ENCODE assay signal across 16 cellular contexts in the genomic region with DNA sequence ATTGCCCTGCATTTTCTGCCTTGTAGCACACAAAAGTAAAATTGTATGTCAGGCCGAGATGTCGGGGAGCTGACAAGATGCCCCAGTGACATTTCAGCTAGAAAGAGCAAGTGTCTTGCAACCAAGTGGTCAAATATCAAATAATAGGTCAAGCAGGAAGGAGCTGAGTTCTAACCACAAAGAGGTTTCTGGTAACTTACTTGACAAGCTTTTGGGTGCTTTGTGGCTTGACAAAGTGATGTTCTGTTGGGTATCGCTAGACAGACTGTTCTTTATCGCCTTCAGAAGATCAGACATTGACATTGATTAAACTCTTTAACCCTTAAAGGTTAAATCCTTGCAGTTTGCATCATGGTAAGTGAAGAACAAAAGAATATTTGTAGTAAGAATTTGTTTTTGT.
A peak's percentile ranks its signal among the peaks of the same experiment; 100 is the strongest.
DNase-seq lines count a peak whose midpoint lies in the region; ATAC-seq and TF ChIP-seq lines count a peak whose summit lies in the region.
"Had no signal": no experiment of that assay in that cellular context is flagged by ENCODE, and none has a peak within 500 bp of the region (broad histone marks: within the 10 kb centered on the region; RNA-seq: fewer than 3 reads in every experiment).

No MANE protein-coding gene starts in this region.

- no peaks in the 10 kb centered on the region for H3K27me3 Mint-ChIP-seq in nephron progenitor cell (ENCODE audit: low read depth, poor library complexity)
- H3K27me3 Mint-ChIP-seq: CD4-positive, alpha-beta T cell had no signal

- H3K23ac ChIP-seq in IMR-90 (ENCODE audit: low read depth, low read length) (no peak overlapping the region), mesendoderm (ENCODE audit: low read length) (no peak overlapping the region)

- H4K91ac ChIP-seq in IMR-90 (ENCODE audit: insufficient read depth, low read depth, low read length), result no peak overlapping the region

- H3K9me1 ChIP-seq in IMR-90 (ENCODE audit: insufficient read depth, low read length), result no peaks in the 10 kb centered on the region

- dilution Hi-C loops in IMR-90 (cut with HindIII; ENCODE audit: low sequenced_read_pairs, unreplicated experiment), result no loop called here

- no peaks in the 10 kb centered on the region for H3K36me3 Mint-ChIP-seq in nephron progenitor cell (ENCODE audit: low read depth)

- intact Hi-C loops in IMR-90 (cut with micrococcal nuclease), result loop anchor here (5.0 kb wide), 1 partner anchor 35 kb away; no protein-coding TSS in a partner anchor
- intact Hi-C loops in sciatic nerve (cut with DNase I), result no loop called here

- DNase-seq in IMR-90 (no peak), foreskin melanocyte (peak; percentile 43), nephron progenitor cell (no peak), NCI-H2081 (lab: John Stamatoyannopoulos, UW) (no peak), sciatic nerve (ENCODE audit: low spot score) (no peak), mesendoderm (no peak)
- DNase-seq: ACHN; BE2C; C1 segment of cervical spinal cord; CD4-positive, alpha-beta T cell; DMS79 treated with DMSO at 0.1 percent for 48 hours; GF-D8; HCEC 1CT had no signal

- in situ Hi-C loops in IMR-90 (cut with MboI; ENCODE audit: low sequenced_read_pairs), result no loop called here

- H4K5ac ChIP-seq in IMR-90 (ENCODE audit: low read depth, low read length) (no peak overlapping the region), mesendoderm (ENCODE audit: low read length) (no peak overlapping the region)

- no peak for TF ChIP-seq RAD21 in IMR-90 (IDR thresholded peaks at IDR 0.05; ENCODE audit: low read length)

- H3K79me1 ChIP-seq in IMR-90 (ENCODE audit: low read depth in 1 of 2, low read length in 2 of 2) (no peaks in the 10 kb centered on the region), mesendoderm (ENCODE audit: low read length) (no peaks in the 10 kb centered on the region)

- CTCF ChIA-PET in IMR-90 (lab: Yijun Ruan, JAX), result interaction anchor here (0.5 to 1.0 kb wide), 3 partner anchors 18 to 732 kb away, joined by 3 to 7 read pairs (median 3); no protein-coding TSS in a partner anchor

- H3K9ac ChIP-seq in IMR-90 (ENCODE audit: low read depth, low read length), result no peak overlapping the region
- H3K9ac ChIP-seq in mesendoderm (ENCODE audit: low read length), result no peak overlapping the region

- H3K27ac ChIP-seq in IMR-90 (ENCODE audit: insufficient read depth, low read length) (no peak overlapping the region), mesendoderm (ENCODE audit: low read depth, low read length) (no peak overlapping the region)

- no peaks in the 10 kb centered on the region for H3K79me2 ChIP-seq in mesendoderm (ENCODE audit: control insufficient read depth, insufficient read depth, low read length)

- H4K8ac ChIP-seq in IMR-90 (ENCODE audit: low read depth in 2 of 2, low read length in 2 of 2) (no peak overlapping the region), mesendoderm (ENCODE audit: low read depth, low read length) (no peak overlapping the region)

- POLR2A ChIA-PET in IMR-90 (lab: Charles Lee; ENCODE audit: unreplicated experiment), result no interaction called here

- no peak overlapping the region for H2AK5ac ChIP-seq in IMR-90 (ENCODE audit: low read depth, low read length)
- no peak overlapping the region for H2AK5ac ChIP-seq in mesendoderm (ENCODE audit: low read length)

- WGBS in IMR-90 (ENCODE audit: extremely low coverage in 2 of 2, insufficient read length in 1 of 2), 2 experiments, result no CpG with 5 or more reads among the region's 4 CpGs
- WGBS in mesendoderm (ENCODE audit: extremely low coverage, insufficient coverage, low lambda C conversion rate), result no CpG with 5 or more reads among the region's 4 CpGs

- BruUV-seq in IMR-90 (replicated peaks; lab: Mats Ljungman, UMichigan), result no TSS peak

- no peak overlapping the region for H2BK20ac ChIP-seq in IMR-90 (ENCODE audit: low read depth, low read length)

- H3K9me3 Mint-ChIP-seq in nephron progenitor cell, result no peaks in the 10 kb centered on the region
- H3K9me3 Mint-ChIP-seq: CD4-positive, alpha-beta T cell; GM23338 had no signal

- no peak overlapping the region for H3K56ac ChIP-seq in IMR-90 (ENCODE audit: extremely low read depth, insufficient read depth, low read length)
- no peak overlapping the region for H3K56ac ChIP-seq in mesendoderm (ENCODE audit: low read length)

- H2BK15ac ChIP-seq in IMR-90 (ENCODE audit: low read depth, low read length) (no peak overlapping the region), mesendoderm (replicated peaks; ENCODE audit: low read depth) (no peak overlapping the region)

- H3K4me3 ChIP-seq in IMR-90 (ENCODE audit: insufficient read depth, low read depth, low read length), result no peak overlapping the region
- no peak overlapping the region for H3K4me3 ChIP-seq in mesendoderm (ENCODE audit: low read length)
- H3K4me3 ChIP-seq: GM12878, GM23338 had no signal

- H3K14ac ChIP-seq in IMR-90 (replicated peaks; ENCODE audit: low read depth, low read length), result no peak overlapping the region

- no peak overlapping the region for H2BK5ac ChIP-seq in IMR-90 (ENCODE audit: low read depth, low read length, poor library complexity, severe bottlenecking)
- no peak overlapping the region for H2BK5ac ChIP-seq in mesendoderm (ENCODE audit: low read length)

- TF ChIP-seq CTCF in IMR-90 (conservative IDR thresholded peaks at IDR 0.05; ENCODE audit: low read depth, low read length) (no peak), nephron progenitor cell (IDR thresholded peaks at IDR 0.05) (no peak)

- no peaks in the 10 kb centered on the region for H4K20me1 ChIP-seq in IMR-90 (ENCODE audit: insufficient read depth, low read length)

- no peaks in the 10 kb centered on the region for H3K36me3 ChIP-seq in IMR-90 (ENCODE audit: control insufficient read depth, insufficient read depth, low read length)
- H3K36me3 ChIP-seq in mesendoderm (ENCODE audit: control insufficient read depth, insufficient read depth, low read length), result no peaks in the 10 kb centered on the region
- H3K36me3 ChIP-seq: BE2C had no signal

- H3K4me3 Mint-ChIP-seq in nephron progenitor cell, result no peak overlapping the region
- H3K4me3 Mint-ChIP-seq: CD4-positive, alpha-beta T cell; GM23338 had no signal

- no peak for TF ChIP-seq POLR2A in IMR-90 (IDR thresholded peaks at IDR 0.05; ENCODE audit: low read depth, low read length)

- H3K4me2 ChIP-seq in IMR-90 (ENCODE audit: low read depth, low read length) (no peak overlapping the region), mesendoderm (ENCODE audit: low read length) (no peak overlapping the region)
- H3K4me2 ChIP-seq: GM23338 had no signal

- no peak overlapping the region for H3K4ac ChIP-seq in IMR-90 (ENCODE audit: low read depth, low read length)
- H3K4ac ChIP-seq in mesendoderm (ENCODE audit: low read depth, low read length), result no peak overlapping the region

- peak overlapping the region; percentile 13 for H3K27ac Mint-ChIP-seq in nephron progenitor cell
- H3K27ac Mint-ChIP-seq: CD4-positive, alpha-beta T cell; GM23338 had no signal

- no peak overlapping the region for H3K18ac ChIP-seq in IMR-90 (ENCODE audit: low read depth, low read length)
- no peak overlapping the region for H3K18ac ChIP-seq in mesendoderm (ENCODE audit: low read length)

- no peaks in the 10 kb centered on the region for H3K9me3 ChIP-seq in IMR-90 (ENCODE audit: control insufficient read depth, insufficient read depth, low read length)
- H3K9me3 ChIP-seq: BE2C had no signal

- H2AFZ ChIP-seq in IMR-90 (replicated peaks; ENCODE audit: low read length, poor library complexity), result peak overlapping the region; percentile 51
- H2AFZ ChIP-seq: GM23338 had no signal

- H2AK9ac ChIP-seq in IMR-90 (replicated peaks; ENCODE audit: low read depth, low read length, poor library complexity), result no peak overlapping the region

- H3K4me1 ChIP-seq in IMR-90 (ENCODE audit: control insufficient read depth, insufficient read depth, low read length), result no peaks in the 10 kb centered on the region
- H3K4me1 ChIP-seq in mesendoderm (ENCODE audit: control insufficient read depth, low read depth, low read length), result no peaks in the 10 kb centered on the region
- H3K4me1 ChIP-seq: BE2C had no signal

- H2BK120ac ChIP-seq in IMR-90 (ENCODE audit: low read depth, low read length) (no peak overlapping the region), mesendoderm (ENCODE audit: low read depth, low read length) (no peak overlapping the region)

- H3K27me3 ChIP-seq in IMR-90 (ENCODE audit: control insufficient read depth, insufficient read depth, low read length), result no peaks in the 10 kb centered on the region
- no peaks in the 10 kb centered on the region for H3K27me3 ChIP-seq in mesendoderm (ENCODE audit: insufficient read depth, low read length, poor library complexity)
- H3K27me3 ChIP-seq: BE2C had no signal

- ATAC-seq in IMR-90 (ENCODE audit: low read depth) (no peak), GM21528 (IDR thresholded peaks at IDR 0.05; ENCODE audit: low FRiP score, unreplicated experiment) (no peak), sciatic nerve (no peak)
- ATAC-seq: GM12878, GM23338 had no signal

- peaks cover 34% of the 10 kb centered on the region for H3K4me1 Mint-ChIP-seq in nephron progenitor cell
- H3K4me1 Mint-ChIP-seq: GM23338 had no signal

TF ChIP-seq in IMR-90, 13 proteins besides CTCF, POLR2A, EP300 and RAD21:
- no peak for TF ChIP-seq CHD1 (IDR thresholded peaks at IDR 0.05; ENCODE audit: low read depth, low read length)
- TF ChIP-seq CEBPB (IDR thresholded peaks at IDR 0.05; ENCODE audit: low read depth, low read length), result no peak
- no peak for TF ChIP-seq MAZ (IDR thresholded peaks at IDR 0.05; ENCODE audit: borderline replicate concordance, low read depth, low read length)
- no peak for TF ChIP-seq NFE2L2 (IDR thresholded peaks at IDR 0.05; ENCODE audit: low read depth, low read length)
- no peak for TF ChIP-seq SMC3 (IDR thresholded peaks at IDR 0.05; ENCODE audit: low read depth, low read length)
- no peak for TF ChIP-seq BHLHE40 (IDR thresholded peaks at IDR 0.05; ENCODE audit: low read depth, low read length)
